In genomic region chr22:39717099-39717498, GRCh38 we compare ENCODE assay signal across 16 cellular contexts.
DNase-seq lines count a peak whose midpoint lies in the region; ATAC-seq and TF ChIP-seq lines count a peak whose summit lies in the region.
"Had no signal": no experiment of that assay in that cellular context is flagged by ENCODE, and none has a peak within 500 bp of the region (broad histone marks: within the 10 kb centered on the region; RNA-seq: fewer than 3 reads in every experiment).

No MANE protein-coding gene starts in this region.

- H3K4me1 Mint-ChIP-seq in neural crest cell, result peaks cover 54% of the 10 kb centered on the region

- intact Hi-C loops in cardiac septum (cut with DNase I), result no loop called here
- intact Hi-C loops in stomach (cut with DNase I; ENCODE audit: low total_unique reads), result no loop called here

- no peak for TF ChIP-seq EP300 in stomach (IDR thresholded peaks at IDR 0.05)

- H3K9me3 ChIP-seq in right atrium auricular region (no peaks in the 10 kb centered on the region), stomach (no peaks in the 10 kb centered on the region)
- H3K9me3 ChIP-seq: A549 had no signal

- no peaks in the 10 kb centered on the region for H3K36me3 Mint-ChIP-seq in neural crest cell (ENCODE audit: low read depth)

- H3K27me3 Mint-ChIP-seq in neural crest cell (ENCODE audit: low read depth), result peaks cover 54% of the 10 kb centered on the region

- 60 to 78% (median 73%) methylated on average over 8 of the region's 8 CpGs for WGBS in stomach, 5 donors

- H3K27me3 ChIP-seq in right atrium auricular region, result no peaks in the 10 kb centered on the region
- peaks cover 0 to 45% (median 7%) of the 10 kb centered on the region in 3 donors for H3K27me3 ChIP-seq in stomach

- ATAC-seq in GM21619 (IDR thresholded peaks at IDR 0.05; ENCODE audit: unreplicated experiment), result no peak
- ATAC-seq: A549 had no signal

- H3K36me3 ChIP-seq in right atrium auricular region (no peaks in the 10 kb centered on the region), stomach (no peaks in the 10 kb centered on the region)

- H3K4me3 ChIP-seq in right atrium auricular region, result no peak overlapping the region
- H3K4me3 ChIP-seq in stomach, result no peak overlapping the region
- H3K4me3 ChIP-seq: A549 had no signal

- no peak for TF ChIP-seq CTCF in right atrium auricular region (IDR thresholded peaks at IDR 0.05)
- TF ChIP-seq CTCF in neural crest cell (conservative IDR thresholded peaks at IDR 0.05), result no peak
- no peak for TF ChIP-seq CTCF in stomach (IDR thresholded peaks at IDR 0.05)

- H3K27ac ChIP-seq in right atrium auricular region (no peak overlapping the region), stomach (no peak overlapping the region)
- H3K27ac ChIP-seq: A549, HL-60 had no signal

- H3K27ac Mint-ChIP-seq in neural crest cell (ENCODE audit: unreplicated experiment), result peak overlapping the region; percentile 68
- H3K27ac Mint-ChIP-seq: H9 had no signal

- H3K4me1 ChIP-seq in right atrium auricular region, result no peaks in the 10 kb centered on the region
- no peaks in the 10 kb centered on the region for H3K4me1 ChIP-seq in stomach
- H3K4me1 ChIP-seq: A549 had no signal

- TF ChIP-seq POLR2A in stomach (IDR thresholded peaks at IDR 0.05), result no peak

- peak; percentile 9 for DNase-seq in cardiac septum (ENCODE audit: low spot score)
- DNase-seq in right atrium auricular region (ENCODE audit: low spot score), result no peak
- peak; percentile 65 for DNase-seq in epidermal melanocyte (ENCODE audit: insufficient read length, low spot score)
- peak; percentile 46 for DNase-seq in neural crest cell (ENCODE audit: low read depth, low spot score)
- DNase-seq in stomach, result no peak
- DNase-seq in HPDE6-E6E7 (ENCODE audit: extremely low spot score), result no peak
- DNase-seq in activated T-cell treated with anti-CD3 and anti-CD28 coated beads for 4 hours, result no peak
- DNase-seq: EL, H9, MV-4-11, NCI-H1417, NCI-H187 treated with DMSO at 0.1 percent for 48 hours, NCI-H82 had no signal

- H3K9me3 Mint-ChIP-seq in neural crest cell, result no peaks in the 10 kb centered on the region
- H3K9me3 Mint-ChIP-seq: H9 had no signal

- H3K4me3 Mint-ChIP-seq in neural crest cell, result peak overlapping the region; percentile 74
- H3K4me3 Mint-ChIP-seq: H9 had no signal

Comparison
In these comparisons a context has a peak if more than half of its experiments do, and no peak if none do; other contexts are left out.
1. DNase-seq: peak in cardiac septum (single experiment), epidermal melanocyte (single experiment) and neural crest cell (single experiment); none in right atrium auricular region (single experiment), stomach (single experiment), HPDE6-E6E7 (single experiment) and activated T-cell treated with anti-CD3 and anti-CD28 coated beads for 4 hours (single experiment).